5 cellular contexts compared by ENCODE assay signal in the genomic region with DNA sequence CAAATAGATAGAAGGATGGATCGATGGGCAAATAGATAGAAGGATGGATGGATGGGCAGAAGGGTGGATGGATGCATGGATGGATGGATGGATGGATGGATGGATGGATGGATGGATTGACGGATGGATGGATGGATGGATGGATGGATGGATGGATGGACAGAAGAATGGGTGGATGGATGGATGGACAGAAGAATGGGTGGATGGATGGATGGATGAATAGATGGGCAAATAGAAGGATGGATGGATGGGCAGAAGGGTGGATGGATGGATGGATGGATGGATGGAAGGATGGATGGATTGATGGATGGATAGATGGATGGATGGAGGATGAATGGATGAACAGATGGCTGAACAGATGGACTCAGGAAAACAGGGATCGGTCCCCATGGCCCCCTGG. TPM values are rescaled to one million over a fixed set of nuclear protein-coding genes. Genes with fewer than 3 reads are reported as not detected.
"Had no signal": no experiment of that assay in that cellular context is flagged by ENCODE, and none has a peak within 500 bp of the region (broad histone marks: within the 10 kb centered on the region; RNA-seq: fewer than 3 reads in every experiment).

No MANE protein-coding gene starts in this region.

RNA-seq across cellular contexts. Expression of a gene that starts 5.8 kb away (rescaled TPM):
- total RNA-seq: OCI-LY7, PC-3, PC-9, SJSA1, SK-MEL-5 had no signal
